Comparison of ENCODE assay signal across 8 cellular contexts in the genomic region with DNA sequence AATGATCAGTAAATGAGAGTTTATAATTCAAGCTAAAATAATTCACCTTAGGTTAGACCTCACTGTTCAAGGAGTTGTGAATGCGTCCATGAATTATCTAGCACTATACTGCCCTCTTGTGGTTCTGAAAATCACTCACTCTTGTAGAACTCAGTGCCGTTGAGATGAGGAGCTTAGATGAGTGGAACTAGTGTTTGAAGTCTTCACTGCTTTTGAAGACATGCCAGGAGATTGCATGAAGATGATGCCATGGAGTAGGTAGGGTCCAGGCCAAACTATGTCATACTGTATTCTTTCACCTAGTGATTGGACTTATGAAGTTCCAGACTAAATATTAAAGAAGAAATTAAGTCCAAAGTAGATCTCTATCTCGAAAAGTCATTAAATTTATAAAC. TPM values are rescaled to one million over a fixed set of nuclear protein-coding genes. Genes with fewer than 3 reads are reported as not detected.
DNase-seq lines count a peak whose midpoint lies in the region; ATAC-seq and TF ChIP-seq lines count a peak whose summit lies in the region.

No MANE protein-coding gene starts in this region.

- no peak overlapping the region for H4K8ac ChIP-seq in mesenchymal stem cell (ENCODE audit: low read length)

- H2BK120ac ChIP-seq in mesenchymal stem cell (ENCODE audit: low read depth, low read length), result no peak overlapping the region

- H3K4me1 ChIP-seq in mesenchymal stem cell (ENCODE audit: control insufficient read depth, insufficient read depth, low read depth, low read length) (peaks cover 8% of the 10 kb centered on the region), uterus (peaks cover 0 to 11% of the 10 kb centered on the region in 2 donors)

- no peak overlapping the region for H3K4me3 ChIP-seq in GM12865 (ENCODE audit: low read depth, low read length)
- no peak overlapping the region for H3K4me3 ChIP-seq in mesenchymal stem cell (ENCODE audit: insufficient read depth in 1 of 2, low read depth in 1 of 2, low read length in 2 of 2)
- no peak overlapping the region for H3K4me3 ChIP-seq in uterus

- peak overlapping the region; percentile 85 for H3K9ac ChIP-seq in mesenchymal stem cell (ENCODE audit: low read length)

- WGBS in mesenchymal stem cell, result 50% methylated on average over 2 of the region's 3 CpGs

- no peak overlapping the region for H2BK12ac ChIP-seq in mesenchymal stem cell (ENCODE audit: low read length in 2 of 2)

- H3K36me3 ChIP-seq in mesenchymal stem cell (ENCODE audit: control insufficient read depth in 1 of 2, insufficient read depth in 2 of 2, low read depth in 1 of 2, low read length in 2 of 2), result peaks cover 3 to 8% of the 10 kb centered on the region in 2 experiments
- no peaks in the 10 kb centered on the region for H3K36me3 ChIP-seq in uterus

- no peak overlapping the region for H3K4me2 ChIP-seq in mesenchymal stem cell (ENCODE audit: low read length, poor library complexity, severe bottlenecking)

- H3K18ac ChIP-seq in mesenchymal stem cell (ENCODE audit: low read depth in 1 of 2, low read length in 2 of 2), result no peak overlapping the region

- no peak overlapping the region for H2BK15ac ChIP-seq in mesenchymal stem cell (ENCODE audit: low read depth, poor library complexity, severe bottlenecking)

- H3K9me3 ChIP-seq in mesenchymal stem cell (ENCODE audit: control insufficient read depth, low read length) (no peaks in the 10 kb centered on the region), uterus (no peaks in the 10 kb centered on the region)

- DNase-seq in AG08395 (ENCODE audit: low spot score) (peak; percentile 59), GM12865 (ENCODE audit: low read depth) (peak; percentile 89), NAMALWA (ENCODE audit: low spot score) (peak; percentile 96), SIG-M5 treated with dmso at 0.1 percent for 504 hours (lab: John Stamatoyannopoulos, UW; ENCODE audit: unreplicated experiment) (peak; percentile 80), mesenchymal stem cell (peak; percentile 91), uterus (peak in 1 of 2 donors; percentile 68)
- peak; percentile 34 for DNase-seq in effector CD4-positive, alpha-beta T cell

- H3K27me3 ChIP-seq in mesenchymal stem cell (ENCODE audit: control insufficient read depth in 1 of 2, insufficient read depth in 1 of 2, low read length in 2 of 2) (no peaks in the 10 kb centered on the region), uterus (no peaks in the 10 kb centered on the region)

- TF ChIP-seq POLR2A in uterus (IDR thresholded peaks at IDR 0.05), result no peak

- no peak overlapping the region for H2AFZ ChIP-seq in mesenchymal stem cell (ENCODE audit: low read depth, low read length)

- no peak overlapping the region for H3K4ac ChIP-seq in mesenchymal stem cell (ENCODE audit: low read depth in 1 of 2, low read length in 2 of 2)

- intact Hi-C loops in uterus (cut with DNase I; ENCODE audit: low total_unique reads), result loop anchor here (10.0 kb wide), 1 partner anchor 140 kb away; a partner anchor contains a TSS

- no peak overlapping the region for H2AK5ac ChIP-seq in mesenchymal stem cell (ENCODE audit: low read length, severe bottlenecking)

- no peak overlapping the region for H4K91ac ChIP-seq in mesenchymal stem cell (ENCODE audit: low read length)

- no peak overlapping the region for H2BK5ac ChIP-seq in mesenchymal stem cell (ENCODE audit: low read depth, low read length, poor library complexity, severe bottlenecking)

- no peak overlapping the region for H3K14ac ChIP-seq in mesenchymal stem cell (ENCODE audit: low read length in 2 of 2)

- H3K23ac ChIP-seq in mesenchymal stem cell (ENCODE audit: low read length in 2 of 2), result no peak overlapping the region

- peaks cover 2% of the 10 kb centered on the region for H3K79me1 ChIP-seq in mesenchymal stem cell (replicated peaks; ENCODE audit: low read length, poor library complexity, severe bottlenecking)

- H3K27ac ChIP-seq in mesenchymal stem cell (ENCODE audit: low read length, poor library complexity, severe bottlenecking) (no peak overlapping the region), uterus (peak overlapping the region; percentile 91 to 98)

- TF ChIP-seq CTCF in GM12865 (IDR thresholded peaks at IDR 0.05; ENCODE audit: insufficient read depth, low read depth, low read length, missing control alignments) (peak; percentile 65), uterus (IDR thresholded peaks at IDR 0.05) (peak; percentile 62 to 93 (median 79))

- peak; percentile 43 for ATAC-seq in HG02610 (IDR thresholded peaks at IDR 0.05; ENCODE audit: unreplicated experiment)

RNA-seq across cellular contexts. Expression of a gene that starts 28.8 kb away (rescaled TPM):
- 4.6 TPM for polyA plus RNA-seq in mesenchymal stem cell (2013, experiment 1 of 2)
- polyA plus RNA-seq in mesenchymal stem cell (2013, experiment 2 of 2), result 4.2 TPM
- total RNA-seq in uterus, result 10 to 100 TPM in 2 of 4 donors, 1 to 10 TPM in 2; 6.5 to 26.8 (median 13.3) TPM
